17 cellular contexts compared by ENCODE assay signal in the genomic region with DNA sequence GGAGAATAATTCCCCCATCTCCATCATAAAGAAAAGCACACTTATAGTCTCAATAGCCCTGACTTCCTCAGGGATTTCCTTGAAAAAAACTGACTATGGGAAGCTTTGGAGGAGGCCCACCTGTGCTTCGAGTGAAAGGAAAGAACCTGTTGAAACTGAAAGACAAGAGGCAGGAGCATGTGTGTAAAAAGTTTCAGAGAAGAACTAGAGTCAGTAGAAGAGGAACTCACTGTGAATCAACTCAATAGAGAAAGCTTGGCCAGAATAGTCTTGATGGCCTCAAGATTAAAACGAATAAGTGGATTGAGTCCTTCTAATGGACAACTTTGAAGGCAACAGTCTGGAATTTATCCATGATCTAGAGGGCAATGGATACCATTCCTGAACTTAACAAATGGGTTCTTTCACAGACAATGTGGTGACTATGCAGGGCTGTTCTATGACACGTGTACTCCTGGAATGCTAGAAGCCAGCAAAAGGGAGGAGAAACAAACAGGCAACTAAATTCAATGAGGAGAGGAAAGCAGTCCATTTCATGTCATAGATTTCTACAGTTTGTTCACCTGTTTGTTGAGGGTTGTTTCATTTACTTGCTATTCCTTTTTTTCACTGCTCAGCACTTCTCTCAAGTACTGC.
DNase-seq lines count a peak whose midpoint lies in the region; ATAC-seq and TF ChIP-seq lines count a peak whose summit lies in the region.
"Had no signal": no experiment of that assay in that cellular context is flagged by ENCODE, and none has a peak within 500 bp of the region (broad histone marks: within the 10 kb centered on the region; RNA-seq: fewer than 3 reads in every experiment).

No MANE protein-coding gene starts in this region.

- no peaks in the 10 kb centered on the region for H3K27me3 ChIP-seq in SJCRH30
- H3K27me3 ChIP-seq: MG63, vagina had no signal

- H3K9me3 ChIP-seq in SJCRH30 (replicated peaks) = no peaks in the 10 kb centered on the region
- H3K9me3 ChIP-seq: MG63, vagina had no signal

- no peak overlapping the region for H3K27ac ChIP-seq in SJCRH30
- H3K27ac ChIP-seq: vagina had no signal

- H3K4me1 ChIP-seq in SJCRH30 = no peaks in the 10 kb centered on the region
- H3K4me1 ChIP-seq: vagina had no signal

- no peak overlapping the region for H3K4me3 ChIP-seq in fibroblast of mammary gland (ENCODE audit: control insufficient read depth, low read depth, low read length)
- no peak overlapping the region for H3K4me3 ChIP-seq in SJCRH30
- H3K4me3 ChIP-seq: GM12878, MG63, vagina had no signal

- ATAC-seq in GM21529 (IDR thresholded peaks at IDR 0.05; ENCODE audit: unreplicated experiment) (peak; percentile 58), left lobe of liver (no peak)
- ATAC-seq: activated CD8-positive, alpha-beta memory T cell treated with anti-CD3 and anti-CD28 coated beads, Interleukin-2, amount 10 ng/mL, durations not matched to agents 7 days and 5 days; GM12878; WTC11 had no signal

- no peak for TF ChIP-seq CTCF in fibroblast of mammary gland (conservative IDR thresholded peaks at IDR 0.05; ENCODE audit: control insufficient read depth, insufficient read depth, low read depth, low read length)

- DNase-seq in LHCN-M2 (ENCODE audit: low read depth) (peak; percentile 30), fibroblast of mammary gland (ENCODE audit: low read depth) (peak; percentile 6), stromal cell of bone marrow (ENCODE audit: low read depth) (peak; percentile 13), SJCRH30 (no peak), left lobe of liver (ENCODE audit: low spot score) (no peak), DMS53 treated with DMSO at 0.1 percent for 48 hours (lab: John Stamatoyannopoulos, UW; ENCODE audit: unreplicated experiment) (no peak)
- DNase-seq: activated CD8-positive, alpha-beta memory T cell treated with anti-CD3 and anti-CD28 coated beads, Interleukin-2, amount 10 ng/mL, durations not matched to agents 7 days and 5 days; activated naive CD4-positive, alpha-beta T cell treated with Interleukin-2 at 50 U/mL for 16 hours; MG63; NCI-H1930; NCI-H526 treated with DMSO at 0.1 percent for 48 hours; small intestine; stimulated activated naive CD4-positive, alpha-beta T cell had no signal

- H3K36me3 ChIP-seq in SJCRH30 = no peaks in the 10 kb centered on the region
- H3K36me3 ChIP-seq: MG63, vagina had no signal

Comparison
In these comparisons a context has a peak if more than half of its experiments do, and no peak if none do; other contexts are left out.
1. DNase-seq: peak in LHCN-M2 (single experiment), fibroblast of mammary gland (single experiment) and stromal cell of bone marrow (single experiment); none in SJCRH30 (0 of 2), left lobe of liver (single experiment) and DMS53 treated with DMSO at 0.1 percent for 48 hours (single experiment).